In genomic region chr3:99094611-99095010, GRCh38 we compare ENCODE assay signal across 24 cellular contexts.
"Had no signal": no experiment of that assay in that cellular context is flagged by ENCODE, and none has a peak within 500 bp of the region (broad histone marks: within the 10 kb centered on the region; RNA-seq: fewer than 3 reads in every experiment).

No MANE protein-coding gene starts in this region.

- ATAC-seq: activated CD8-positive, alpha-beta T cell treated with anti-CD3 and anti-CD28 coated beads, Interleukin-2, amount 10 ng/mL, durations not matched to agents 7 days and 5 days; WTC11 had no signal

- H3K27ac Mint-ChIP-seq: activated CD8-positive, alpha-beta T cell treated with anti-CD3 and anti-CD28 coated beads, Interleukin-2, amount 10 ng/mL, durations not matched to agents 7 days and 5 days; activated naive CD4-positive, alpha-beta T cell treated with anti-CD3 and anti-CD28 coated beads, Interleukin-2, amount 50 U/mL, for 24 hours; brain; T-helper 1 cell treated with Interleukin-12 subunit alpha and Interleukin-12 subunit beta and Interleukin-4 antibody, amounts not matched to agents 30 μg/mL and 1 μg/mL, for 36 hours; WTC11 had no signal

- H3K4me1 ChIP-seq: Peyer's patch, SJCRH30 had no signal

- H3K4me3 ChIP-seq: Peyer's patch, SJCRH30 had no signal

- H3K27ac ChIP-seq: Peyer's patch, RWPE1, SJCRH30 had no signal

- H3K9me3 Mint-ChIP-seq: activated naive CD4-positive, alpha-beta T cell treated with anti-CD3 and anti-CD28 coated beads, Interleukin-2, amount 50 U/mL, for 24 hours; brain; T-helper 1 cell treated with Interleukin-12 subunit alpha and Interleukin-12 subunit beta and Interleukin-4 antibody, amounts not matched to agents 30 μg/mL and 1 μg/mL, for 36 hours had no signal

- H3K9me3 ChIP-seq: Peyer's patch, SJCRH30 had no signal

- H3K36me3 ChIP-seq: Peyer's patch, SJCRH30 had no signal

- H3K27me3 ChIP-seq: Peyer's patch, SJCRH30 had no signal

- H3K4me1 Mint-ChIP-seq: activated naive CD4-positive, alpha-beta T cell treated with anti-CD3 and anti-CD28 coated beads, Interleukin-2, amount 50 U/mL, for 24 hours; brain; central memory CD8-positive, alpha-beta T cell had no signal

- H3K4me3 Mint-ChIP-seq: activated CD8-positive, alpha-beta T cell treated with anti-CD3 and anti-CD28 coated beads, Interleukin-2, amount 10 ng/mL, durations not matched to agents 7 days and 5 days; activated naive CD4-positive, alpha-beta T cell treated with anti-CD3 and anti-CD28 coated beads, Interleukin-2, amount 50 U/mL, for 24 hours; brain; central memory CD8-positive, alpha-beta T cell; T-helper 1 cell treated with Interleukin-12 subunit alpha and Interleukin-12 subunit beta and Interleukin-4 antibody, amounts not matched to agents 30 μg/mL and 1 μg/mL, for 36 hours; WTC11 had no signal

- H3K36me3 Mint-ChIP-seq: activated naive CD4-positive, alpha-beta T cell treated with anti-CD3 and anti-CD28 coated beads, Interleukin-2, amount 50 U/mL, for 24 hours; brain; WTC11 had no signal

- DNase-seq: activated CD4-positive, alpha-beta T cell treated with anti-CD3 and anti-CD28 coated beads for 48 hours; activated CD4-positive, alpha-beta T cell treated with anti-CD3 and anti-CD28 coated beads, Interleukin-2, amount 50 U/mL, for 4 hours; activated CD4-positive, CD25-positive, alpha-beta regulatory T cell treated with anti-CD3 and anti-CD28 coated beads, Interleukin-2, amount 50 U/mL, for 72 hours; activated CD8-positive, alpha-beta memory T cell treated with anti-CD3 and anti-CD28 coated beads, Interleukin-2, amount 50 U/mL, for 48 hours; activated CD8-positive, alpha-beta T cell treated with anti-CD3 and anti-CD28 coated beads, Interleukin-2, amount 10 ng/mL, durations not matched to agents 7 days and 5 days; activated T-cell treated with anti-CD3 and anti-CD28 coated beads, Interleukin-2, amount 50 U/mL, for 1 hour; Kasumi-1; KBM-7; NCI-H1048; NCI-H2029; NCI-H2107; NCI-H2171 treated with DMSO at 0.1 percent for 48 hours; NCI-H226; NCI-H526; NCI-H774; Peyer's patch; Right ventricle myocardium superior; SJCRH30 had no signal

- H3K27me3 Mint-ChIP-seq: brain; central memory CD8-positive, alpha-beta T cell had no signal
